Comparison of ENCODE assay signal across 12 cellular contexts in the genomic region with DNA sequence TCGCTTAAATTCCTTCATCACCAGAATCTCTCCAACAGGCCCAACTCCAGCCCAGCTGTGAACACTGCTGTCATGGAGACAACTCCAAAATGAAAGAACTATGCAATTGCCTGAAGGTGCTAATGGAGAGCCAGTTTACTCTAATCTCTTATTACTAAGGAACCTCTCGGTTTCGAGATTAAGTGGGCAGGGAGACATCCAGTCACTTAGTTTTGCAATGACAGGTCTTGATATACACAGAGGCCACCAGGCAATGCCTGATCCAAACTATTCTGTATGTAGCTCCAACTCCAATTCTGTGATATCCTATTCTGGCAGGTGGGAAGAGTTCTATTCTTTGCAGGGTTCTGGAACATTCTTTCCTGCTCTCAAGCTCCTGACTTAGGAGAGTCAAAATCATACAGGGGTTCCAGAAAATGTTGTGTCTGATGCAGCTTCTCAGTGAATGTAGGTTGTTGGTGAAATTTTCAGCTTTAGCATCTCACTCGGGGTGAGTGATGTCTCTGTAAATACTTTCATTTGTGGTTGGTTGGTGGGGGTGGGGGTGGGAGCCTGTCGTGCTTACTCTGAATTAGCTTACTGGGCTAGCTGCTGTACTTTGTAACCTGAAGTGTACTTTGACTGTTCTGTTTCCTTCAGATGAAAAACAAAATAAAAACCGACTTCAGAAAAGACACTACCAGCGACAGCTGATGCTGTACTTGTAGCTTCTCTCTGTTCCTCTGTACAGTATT.
DNase-seq lines count a peak whose midpoint lies in the region; ATAC-seq, FAIRE-seq and TF ChIP-seq lines count a peak whose summit lies in the region.
"Had no signal": no experiment of that assay in that cellular context is flagged by ENCODE, and none has a peak within 500 bp of the region (broad histone marks: within the 10 kb centered on the region; RNA-seq: fewer than 3 reads in every experiment).

No MANE protein-coding gene starts in this region.

- H3K36me3 ChIP-seq in MM.1S (replicated peaks; ENCODE audit: insufficient read depth, low read length) (no peaks in the 10 kb centered on the region), GM23248 (ENCODE audit: low read depth) (0 out of 2 replicates have a peak, but pooled peaks cover 4% of the 10 kb centered on the region), tibial artery (peaks cover 0 to 3% (median 0%) of the 10 kb centered on the region in 3 donors)
- H3K36me3 ChIP-seq: neural progenitor cell had no signal

- H3K4me3 Mint-ChIP-seq in activated CD4-positive, alpha-beta T cell treated with anti-CD3 and anti-CD28 coated beads, Interleukin-2, amount 10 ng/mL, durations not matched to agents 7 days and 5 days: peak overlapping the region; percentile 24
- no peak overlapping the region for H3K4me3 Mint-ChIP-seq in naive B cell
- H3K4me3 Mint-ChIP-seq: neural progenitor cell had no signal

- H2AFZ ChIP-seq in MM.1S (ENCODE audit: low read length): peak overlapping the region; percentile 31
- H2AFZ ChIP-seq in GM23248: no peak overlapping the region
- H2AFZ ChIP-seq: neural progenitor cell had no signal

- peaks cover 4% of the 10 kb centered on the region for H3K9me3 Mint-ChIP-seq in activated CD4-positive, alpha-beta T cell treated with anti-CD3 and anti-CD28 coated beads, Interleukin-2, amount 10 ng/mL, durations not matched to agents 7 days and 5 days
- no peaks in the 10 kb centered on the region for H3K9me3 Mint-ChIP-seq in naive B cell
- H3K9me3 Mint-ChIP-seq: neural progenitor cell had no signal

- peaks cover 3% of the 10 kb centered on the region for H3F3A ChIP-seq in MM.1S (ENCODE audit: insufficient read depth, low read length)
- H3F3A ChIP-seq in GM23248 (ENCODE audit: insufficient read depth): no peaks in the 10 kb centered on the region

- H3K4me3 ChIP-seq in MM.1S (ENCODE audit: low read length) (peak overlapping the region; percentile 3; the same call in 1 of the 2 replicates), GM23248 (no peak overlapping the region), tibial artery (no peak overlapping the region)
- H3K4me3 ChIP-seq: A549, neural progenitor cell had no signal

- peaks cover 32% of the 10 kb centered on the region for H3K4me1 Mint-ChIP-seq in activated CD4-positive, alpha-beta T cell treated with anti-CD3 and anti-CD28 coated beads, Interleukin-2, amount 10 ng/mL, durations not matched to agents 7 days and 5 days
- H3K4me1 Mint-ChIP-seq in naive B cell: peaks cover 37 to 58% (median 42%) of the 10 kb centered on the region in 3 donors

- intact Hi-C loops in tibial artery (cut with DNase I; ENCODE audit: low total_unique reads): no loop called here

- H3K36me3 Mint-ChIP-seq in activated CD4-positive, alpha-beta T cell treated with anti-CD3 and anti-CD28 coated beads, Interleukin-2, amount 10 ng/mL, durations not matched to agents 7 days and 5 days (ENCODE audit: low read depth): peaks cover 6% of the 10 kb centered on the region
- H3K36me3 Mint-ChIP-seq in naive B cell: no peaks in the 10 kb centered on the region
- H3K36me3 Mint-ChIP-seq: neural progenitor cell had no signal

- H3K9me3 ChIP-seq in MM.1S (replicated peaks; ENCODE audit: insufficient read depth, low read length) (no peaks in the 10 kb centered on the region), GM23248 (ENCODE audit: low read depth) (no peaks in the 10 kb centered on the region), tibial artery (no peaks in the 10 kb centered on the region)
- H3K9me3 ChIP-seq: A549 had no signal

- FAIRE-seq in frontal cortex (lab: Jason Lieb, UNC): no peak
- FAIRE-seq: A549 had no signal

- no peaks in the 10 kb centered on the region for H3K27me3 Mint-ChIP-seq in activated CD4-positive, alpha-beta T cell treated with anti-CD3 and anti-CD28 coated beads, Interleukin-2, amount 10 ng/mL, durations not matched to agents 7 days and 5 days
- H3K27me3 Mint-ChIP-seq in naive B cell: no peaks in the 10 kb centered on the region

- no peaks in the 10 kb centered on the region for H3K79me2 ChIP-seq in MM.1S (ENCODE audit: low read length)
- H3K79me2 ChIP-seq in GM23248 (ENCODE audit: insufficient read depth): no peaks in the 10 kb centered on the region

- H3K27ac Mint-ChIP-seq in activated CD4-positive, alpha-beta T cell treated with anti-CD3 and anti-CD28 coated beads, Interleukin-2, amount 10 ng/mL, durations not matched to agents 7 days and 5 days: peak overlapping the region; percentile 84
- H3K27ac Mint-ChIP-seq in naive B cell: peak overlapping the region in 5 of 6 donors; percentile 0 to 92 (median 46)
- H3K27ac Mint-ChIP-seq: neural progenitor cell had no signal

- peak; percentile 57 for ATAC-seq in GM21723 (IDR thresholded peaks at IDR 0.05; ENCODE audit: unreplicated experiment)
- ATAC-seq in naive B cell (ENCODE audit: low read depth in 2 of 2): no peak
- ATAC-seq: A549 had no signal

- peak overlapping the region; percentile 28; the same call in 1 of the 2 replicates for H3K27ac ChIP-seq in MM.1S (ENCODE audit: low read length)
- H3K27ac ChIP-seq in GM23248: no peak overlapping the region
- no peak overlapping the region for H3K27ac ChIP-seq in tibial artery
- H3K27ac ChIP-seq: A549, neural progenitor cell had no signal

- CTCF ChIA-PET in activated CD4-positive, alpha-beta T cell treated with anti-CD3 and anti-CD28 coated beads, Interleukin-2, amount 10 ng/mL, durations not matched to agents 7 days and 5 days (lab: Charles Lee): interaction anchor here (0.9 to 1.6 kb wide), 5 partner anchors 12 to 45 kb away, joined by 3 to 6 read pairs (median 4); no protein-coding TSS in a partner anchor

- H3K4me2 ChIP-seq in MM.1S (ENCODE audit: low read depth, low read length) (peak overlapping the region; percentile 48), GM23248 (ENCODE audit: unreplicated experiment) (no peak overlapping the region)
- H3K4me2 ChIP-seq: A549, neural progenitor cell had no signal

- POLR2A ChIA-PET in activated CD4-positive, alpha-beta T cell treated with anti-CD3 and anti-CD28 coated beads, Interleukin-2, amount 10 ng/mL, durations not matched to agents 7 days and 5 days (lab: Charles Lee): no interaction called here

- H4K20me1 ChIP-seq in MM.1S (ENCODE audit: insufficient read depth, low read length) (no peaks in the 10 kb centered on the region), GM23248 (ENCODE audit: insufficient read depth) (no peaks in the 10 kb centered on the region)

- 92 to 94% methylated on average over 7 of the region's 7 CpGs for WGBS in GM23248 (ENCODE audit: low coverage in 1 of 2, low lambda C conversion rate in 2 of 2, missing lambda C conversion rate in 2 of 2), 2 experiments

- in situ Hi-C loops in GM23248 (cut with MboI): no loop called here

- H3K9ac ChIP-seq in MM.1S (ENCODE audit: low read length): no peak overlapping the region
- no peak overlapping the region for H3K9ac ChIP-seq in GM23248
- H3K9ac ChIP-seq: neural progenitor cell had no signal

- H3K4me1 ChIP-seq in MM.1S (ENCODE audit: low read length) (peaks cover 33% of the 10 kb centered on the region), GM23248 (ENCODE audit: insufficient read depth) (no peaks in the 10 kb centered on the region), tibial artery (peaks cover 0 to 4% (median 0%) of the 10 kb centered on the region in 4 donors)
- H3K4me1 ChIP-seq: A549 had no signal

- TF ChIP-seq CTCF in MM.1S (IDR thresholded peaks at IDR 0.05; ENCODE audit: low read length) (no peak), tibial artery (IDR thresholded peaks at IDR 0.05) (no peak)

- H3K27me3 ChIP-seq in MM.1S (replicated peaks; ENCODE audit: insufficient read depth, low read length) (no peaks in the 10 kb centered on the region), GM23248 (replicated peaks; ENCODE audit: insufficient read depth) (no peaks in the 10 kb centered on the region), tibial artery (no peaks in the 10 kb centered on the region)
- H3K27me3 ChIP-seq: neural progenitor cell had no signal

- peak; percentile 18 for DNase-seq in activated CD4-positive, alpha-beta T cell treated with anti-CD3 and anti-CD28 coated beads, Interleukin-2, amount 10 ng/mL, durations not matched to agents 7 days and 5 days
- DNase-seq in activated CD4-positive, alpha-beta T cell treated with anti-CD3 and anti-CD28 coated beads for 1 hour: no peak
- DNase-seq in MM.1S: peak; percentile 61
- DNase-seq in naive B cell: no peak
- no peak for DNase-seq in GM23248
- no peak for DNase-seq in tibial artery
- no peak for DNase-seq in frontal cortex (ENCODE audit: low spot score in 2 of 2)
- DNase-seq: cerebellar nuclear complex, NCI-H774 had no signal

- H3K9me2 ChIP-seq in MM.1S (replicated peaks; ENCODE audit: insufficient read depth, low read length) (no peaks in the 10 kb centered on the region), GM23248 (ENCODE audit: insufficient read depth) (no peaks in the 10 kb centered on the region)

Comparison
In these comparisons a context has a peak if more than half of its experiments do, and no peak if none do; other contexts are left out.
1. DNase-seq: peak in activated CD4-positive, alpha-beta T cell treated with anti-CD3 and anti-CD28 coated beads, Interleukin-2, amount 10 ng/mL, durations not matched to agents 7 days and 5 days (single experiment) and MM.1S (single experiment); none in activated CD4-positive, alpha-beta T cell treated with anti-CD3 and anti-CD28 coated beads for 1 hour (single experiment), naive B cell (single experiment), GM23248 (single experiment), tibial artery (0 of 2) and frontal cortex (0 of 2).